In genomic region chr2:95115418-95115817, GRCh38 we compare ENCODE assay signal across 8 cellular contexts. TPM values are rescaled to one million over a fixed set of nuclear protein-coding genes. Genes with fewer than 3 reads are reported as not detected.
A peak's percentile ranks its signal among the peaks of the same experiment; 100 is the strongest.
DNase-seq lines count a peak whose midpoint lies in the region; ATAC-seq and TF ChIP-seq lines count a peak whose summit lies in the region.

No MANE protein-coding gene starts in this region.

- H3K27ac Mint-ChIP-seq in activated T-helper 17 cell treated with anti-CD3 and anti-CD28 coated beads, Interleukin-2, amount 50 U/mL, for 72 hours, result no peak overlapping the region

- H3K4me3 Mint-ChIP-seq in activated T-helper 17 cell treated with anti-CD3 and anti-CD28 coated beads, Interleukin-2, amount 50 U/mL, for 72 hours, result peak overlapping the region; percentile 6

- H3K9me3 Mint-ChIP-seq in activated T-helper 17 cell treated with anti-CD3 and anti-CD28 coated beads, Interleukin-2, amount 50 U/mL, for 72 hours, result no peaks in the 10 kb centered on the region

- 14 to 19% (median 18%) methylated on average over 7 of the region's 7 CpGs for WGBS in ovary, 3 donors
- WGBS in tibial nerve, 2 donors, result 15 to 18% methylated on average over 7 of the region's 7 CpGs

- H3K27me3 Mint-ChIP-seq in activated T-helper 17 cell treated with anti-CD3 and anti-CD28 coated beads, Interleukin-2, amount 50 U/mL, for 72 hours, result no peaks in the 10 kb centered on the region

- TF ChIP-seq CTCF in DND-41 (IDR thresholded peaks at IDR 0.05; ENCODE audit: borderline replicate concordance, extremely low read depth, low read length, poor library complexity, severe bottlenecking), result peak; percentile 92
- peak; percentile 90 for TF ChIP-seq CTCF in foreskin fibroblast (IDR thresholded peaks at IDR 0.05; ENCODE audit: low read depth, low read length)
- TF ChIP-seq CTCF in ovary (IDR thresholded peaks at IDR 0.05), result peak in 1 of 3 donors; percentile 14
- peak; percentile 49 to 66 (median 62) for TF ChIP-seq CTCF in tibial nerve (IDR thresholded peaks at IDR 0.05)

- H3K4me1 Mint-ChIP-seq in activated T-helper 17 cell treated with anti-CD3 and anti-CD28 coated beads, Interleukin-2, amount 50 U/mL, for 72 hours, result peaks cover 25% of the 10 kb centered on the region

- H3K36me3 Mint-ChIP-seq in activated T-helper 17 cell treated with anti-CD3 and anti-CD28 coated beads, Interleukin-2, amount 50 U/mL, for 72 hours (ENCODE audit: low read depth), result peaks cover 94% of the 10 kb centered on the region

- H3K9me3 ChIP-seq in DND-41 (ENCODE audit: insufficient read depth, low read length, severe bottlenecking) (no peaks in the 10 kb centered on the region), ovary (no peaks in the 10 kb centered on the region), tibial nerve (no peaks in the 10 kb centered on the region)

- H3K36me3 ChIP-seq in DND-41 (ENCODE audit: insufficient read depth, low read length) (peaks cover 74% of the 10 kb centered on the region), ovary (no peaks in the 10 kb centered on the region), tibial nerve (peaks cover 0 to 52% (median 17%) of the 10 kb centered on the region in 3 donors)

- TF ChIP-seq POLR2A in ovary (IDR thresholded peaks at IDR 0.05) (no peak), tibial nerve (IDR thresholded peaks at IDR 0.05) (no peak)

- H4K20me1 ChIP-seq in DND-41 (ENCODE audit: insufficient read depth, low read length), result peaks cover 19% of the 10 kb centered on the region; the same call in 1 of the 2 replicates

- H3K9ac ChIP-seq in DND-41 (ENCODE audit: low read depth, low read length), result no peak overlapping the region

- H3K4me3 ChIP-seq in DND-41 (ENCODE audit: low read depth in 1 of 2, low read length in 2 of 2) (no peak overlapping the region), foreskin fibroblast (ENCODE audit: low read depth in 1 of 2, low read length in 2 of 2) (no peak overlapping the region), ovary (no peak overlapping the region), tibial nerve (no peak overlapping the region)

- H3K27ac ChIP-seq in DND-41 (ENCODE audit: low read length) (no peak overlapping the region), ovary (no peak overlapping the region), tibial nerve (no peak overlapping the region)

- no peak overlapping the region for H3K4me2 ChIP-seq in DND-41 (ENCODE audit: insufficient read depth, low read length)

- H2AFZ ChIP-seq in DND-41 (ENCODE audit: low read depth, low read length), result no peak overlapping the region

- no peaks in the 10 kb centered on the region for H3K27me3 ChIP-seq in DND-41 (ENCODE audit: insufficient read depth, low read length, poor library complexity)
- H3K27me3 ChIP-seq in ovary, result no peaks in the 10 kb centered on the region
- H3K27me3 ChIP-seq in tibial nerve, result no peaks in the 10 kb centered on the region

- H3K79me2 ChIP-seq in DND-41 (ENCODE audit: insufficient read depth, low read length), result peaks cover 55% of the 10 kb centered on the region

- TF ChIP-seq EP300 in ovary (IDR thresholded peaks at IDR 0.05), result no peak
- no peak for TF ChIP-seq EP300 in tibial nerve (IDR thresholded peaks at IDR 0.05)

- H3K4me1 ChIP-seq in DND-41 (ENCODE audit: insufficient read depth, low read length), result peaks cover 24% of the 10 kb centered on the region
- H3K4me1 ChIP-seq in ovary (ENCODE audit: insufficient read depth), result peaks cover 6% of the 10 kb centered on the region
- peaks cover 0 to 37% (median 14%) of the 10 kb centered on the region in 4 donors for H3K4me1 ChIP-seq in tibial nerve

- ATAC-seq in DND-41 (ENCODE audit: insufficient read depth, low read depth) (peak; percentile 98), GM21528 (IDR thresholded peaks at IDR 0.05; ENCODE audit: low FRiP score, unreplicated experiment) (peak; percentile 78)
- peak; percentile 99 for ATAC-seq in activated T-helper 17 cell treated with anti-CD3 and anti-CD28 coated beads, Interleukin-2, amount 50 U/mL, for 72 hours (replicated peaks)

- intact Hi-C loops in ovary (cut with DNase I), result no loop called here

- DNase-seq in DND-41 (peak; percentile 75), HuH-7.5 (ENCODE audit: low spot score) (peak; percentile 70), RPMI7951 (ENCODE audit: low read depth) (peak; percentile 61), foreskin fibroblast (peak; percentile 42 to 76), ovary (peak; percentile 25 to 61 (median 49)), tibial nerve (ENCODE audit: low spot score in 2 of 2) (peak; percentile 22 to 55)

RNA-seq across cellular contexts. Expression of gene MRPS5, which starts 6.2 kb away (rescaled TPM):
- 54.1 and 58.7 TPM in 2 replicates for total RNA-seq in RPMI7951 (2014; rRNA removed; shearing (Covaris generic))
- total RNA-seq in activated T-helper 17 cell treated with anti-CD3 and anti-CD28 coated beads, Interleukin-2, amount 50 U/mL, for 72 hours, result 10 to 100 TPM; 76.0 to 93.9 TPM
- 10 to 100 TPM; 32.4 to 45.4 (median 39.7) TPM for total RNA-seq in ovary
- 10 to 100 TPM; 36.2 to 62.9 TPM for polyA plus RNA-seq in ovary
- total RNA-seq in tibial nerve, result 10 to 100 TPM; 34.3 to 67.8 (median 50.8) TPM

RNA-seq across cellular contexts. Expression of gene ZNF514, which starts 44.2 kb away (rescaled TPM):
- 7.1 and 8.9 TPM in 2 replicates for total RNA-seq in RPMI7951 (2014; rRNA removed; shearing (Covaris generic))
- 10 to 100 TPM in 1 of 2 donors, 1 to 10 TPM in 1; 6.3 to 13.8 TPM for total RNA-seq in activated T-helper 17 cell treated with anti-CD3 and anti-CD28 coated beads, Interleukin-2, amount 50 U/mL, for 72 hours
- total RNA-seq in ovary (10 to 100 TPM; 16.5 to 30.8 (median 24.4) TPM), tibial nerve (10 to 100 TPM; 19.4 to 24.1 (median 22.2) TPM)
- polyA plus RNA-seq in ovary, result 10 to 100 TPM; 10.3 to 16.9 TPM

RNA-seq across cellular contexts. Expression of gene ZNF2, which starts 50.2 kb away (rescaled TPM):
- total RNA-seq in RPMI7951 (2014; rRNA removed; shearing (Covaris generic)), result 6.4 and 7.0 TPM in 2 replicates
- 1 to 10 TPM; 3.8 to 4.4 TPM for total RNA-seq in activated T-helper 17 cell treated with anti-CD3 and anti-CD28 coated beads, Interleukin-2, amount 50 U/mL, for 72 hours
- 1 to 10 TPM; 3.6 to 6.9 (median 4.6) TPM for total RNA-seq in ovary
- polyA plus RNA-seq in ovary, result 1 to 10 TPM; 3.1 to 7.9 TPM
- total RNA-seq in tibial nerve, result 1 to 10 TPM; 3.9 to 5.7 (median 4.9) TPM
